Comparison of ENCODE assay signal across 10 cellular contexts in genomic region chr2:172438741-172439508, GRCh38. TPM values are rescaled to one million over a fixed set of nuclear protein-coding genes. Genes with fewer than 3 reads are reported as not detected.
DNase-seq lines count a peak whose midpoint lies in the region; ATAC-seq, FAIRE-seq and TF ChIP-seq lines count a peak whose summit lies in the region.
"Had no signal": no experiment of that assay in that cellular context is flagged by ENCODE, and none has a peak within 500 bp of the region (broad histone marks: within the 10 kb centered on the region; RNA-seq: fewer than 3 reads in every experiment).

No MANE protein-coding gene starts in this region.

- H3K4me1 Mint-ChIP-seq in CD4-positive, CD25-positive, alpha-beta regulatory T cell: peaks cover 28 to 52% (median 37%) of the 10 kb centered on the region in 4 donors

- no peaks in the 10 kb centered on the region for H3K27me3 ChIP-seq in CD4-positive, CD25-positive, alpha-beta regulatory T cell (ENCODE audit: control insufficient read depth, insufficient read depth, low read length)
- H3K27me3 ChIP-seq in mucosa of rectum (ENCODE audit: control insufficient read depth in 2 of 2, insufficient read depth in 2 of 2, low read length in 2 of 2): no peaks in the 10 kb centered on the region
- no peaks in the 10 kb centered on the region for H3K27me3 ChIP-seq in HAP-1 (ENCODE audit: low read depth)
- H3K27me3 ChIP-seq in testis: no peaks in the 10 kb centered on the region

- WGBS in testis, 2 donors: 74 to 75% methylated on average over 8 of the region's 8 CpGs

- H3K27ac ChIP-seq in CD4-positive, CD25-positive, alpha-beta regulatory T cell (ENCODE audit: insufficient read depth, low read length, poor library complexity, severe bottlenecking): peak overlapping the region; percentile 72
- H3K27ac ChIP-seq in mucosa of rectum (ENCODE audit: low read depth in 2 of 2, low read length in 2 of 2) (peak overlapping the region; percentile 66 to 86), testis (no peak overlapping the region)

- H3K9me3 ChIP-seq in CD4-positive, CD25-positive, alpha-beta regulatory T cell (ENCODE audit: control insufficient read depth in 2 of 2, low read length in 2 of 2): no peaks in the 10 kb centered on the region
- H3K9me3 ChIP-seq in mucosa of rectum (ENCODE audit: control insufficient read depth in 2 of 2, low read length in 2 of 2) (no peaks in the 10 kb centered on the region), HAP-1 (no peaks in the 10 kb centered on the region), testis (no peaks in the 10 kb centered on the region)

- H3K36me3 ChIP-seq in CD4-positive, CD25-positive, alpha-beta regulatory T cell (ENCODE audit: control insufficient read depth, insufficient read depth, low read length): no peaks in the 10 kb centered on the region
- H3K36me3 ChIP-seq in mucosa of rectum (ENCODE audit: control insufficient read depth in 2 of 2, insufficient read depth in 2 of 2, low read length in 2 of 2) (no peaks in the 10 kb centered on the region), HAP-1 (replicated peaks) (no peaks in the 10 kb centered on the region), testis (ENCODE audit: low read depth, missing control alignments) (no peaks in the 10 kb centered on the region)

- intact Hi-C loops in testis (cut with DNase I; ENCODE audit: low total_unique reads): no loop called here

- H3K4me1 ChIP-seq in CD4-positive, CD25-positive, alpha-beta regulatory T cell (ENCODE audit: control insufficient read depth, insufficient read depth, low read length, poor library complexity, severe bottlenecking): peaks cover 91% of the 10 kb centered on the region
- peaks cover 75 to 77% of the 10 kb centered on the region in 2 donors for H3K4me1 ChIP-seq in mucosa of rectum (ENCODE audit: control insufficient read depth in 2 of 2, insufficient read depth in 2 of 2, low read length in 2 of 2)
- H3K4me1 ChIP-seq in HAP-1: peaks cover 30% of the 10 kb centered on the region
- peaks cover 8% of the 10 kb centered on the region for H3K4me1 ChIP-seq in testis

- peak overlapping the region in 1 of 3 donors; percentile 90 for H3K27ac Mint-ChIP-seq in CD4-positive, CD25-positive, alpha-beta regulatory T cell

- no peak for ATAC-seq in CD4-positive, CD25-positive, alpha-beta regulatory T cell (ENCODE audit: low read depth in 2 of 2)
- no peak for ATAC-seq in HG02973 (IDR thresholded peaks at IDR 0.05; ENCODE audit: unreplicated experiment)

- H3K9me3 Mint-ChIP-seq in CD4-positive, CD25-positive, alpha-beta regulatory T cell: no peaks in the 10 kb centered on the region

- in situ Hi-C loops in HAP-1 (cut with MboI; ENCODE audit: low sequenced_read_pairs): no loop called here

- TF ChIP-seq POLR2A in GM12891 (IDR thresholded peaks at IDR 0.05; ENCODE audit: low read depth, low read length) (no peak), testis (IDR thresholded peaks at IDR 0.05) (no peak)

- peaks cover 6% of the 10 kb centered on the region for H3K36me3 Mint-ChIP-seq in CD4-positive, CD25-positive, alpha-beta regulatory T cell

- no peak for DNase-seq in CD4-positive, CD25-positive, alpha-beta regulatory T cell
- DNase-seq in LHCN-M2 (ENCODE audit: low read depth) (peak; percentile 79), choroid plexus epithelial cell (ENCODE audit: low read depth) (peak; percentile 69), HAP-1 (ENCODE audit: low spot score in 2 of 2) (no peak), GM12891 (ENCODE audit: insufficient read length, low spot score) (no peak), testis (no peak)
- DNase-seq: caudate nucleus had no signal

- no peaks in the 10 kb centered on the region for H3K27me3 Mint-ChIP-seq in CD4-positive, CD25-positive, alpha-beta regulatory T cell

- no peak for FAIRE-seq in GM12891 (lab: Jason Lieb, UNC)

- H3K4me3 ChIP-seq in CD4-positive, CD25-positive, alpha-beta regulatory T cell (ENCODE audit: low read depth, low read length): peak overlapping the region; percentile 83
- no peak overlapping the region for H3K4me3 ChIP-seq in choroid plexus epithelial cell (ENCODE audit: low read depth, low read length)
- H3K4me3 ChIP-seq in mucosa of rectum (ENCODE audit: low read length in 2 of 2): peak overlapping the region in 1 of 2 donors; percentile 2
- H3K4me3 ChIP-seq in HAP-1: no peak overlapping the region
- H3K4me3 ChIP-seq in testis: no peak overlapping the region
- H3K4me3 ChIP-seq: lung had no signal

- peak overlapping the region in 1 of 2 donors; percentile 8 for H3K9ac ChIP-seq in mucosa of rectum (ENCODE audit: low read depth in 1 of 2, low read length in 2 of 2)

- peak overlapping the region; percentile 31 to 70 (median 52) for H3K4me3 Mint-ChIP-seq in CD4-positive, CD25-positive, alpha-beta regulatory T cell

- TF ChIP-seq CTCF in choroid plexus epithelial cell (conservative IDR thresholded peaks at IDR 0.05; ENCODE audit: low read depth, low read length): no peak
- TF ChIP-seq CTCF in testis (IDR thresholded peaks at IDR 0.05): no peak

TF ChIP-seq in GM12891, 5 proteins besides CTCF, POLR2A, EP300 and RAD21:
- TF ChIP-seq TAF1 (IDR thresholded peaks at IDR 0.05; ENCODE audit: low read depth, low read length): no peak
- no peak for TF ChIP-seq POU2F2 (IDR thresholded peaks at IDR 0.05; ENCODE audit: low read depth, low read length)
- no peak for TF ChIP-seq PAX5 (IDR thresholded peaks at IDR 0.05; ENCODE audit: insufficient read depth, low read length, severe bottlenecking)
- TF ChIP-seq POLR2AphosphoS5 (IDR thresholded peaks at IDR 0.05; ENCODE audit: low read depth, low read length): no peak
- no peak for TF ChIP-seq SPI1 (IDR thresholded peaks at IDR 0.05; ENCODE audit: low read depth, low read length)

RNA-seq across cellular contexts. Expression of gene ITGA6, which starts 11.5 kb away (rescaled TPM):
- 68.5 TPM for total RNA-seq in CD4-positive, CD25-positive, alpha-beta regulatory T cell
- polyA plus RNA-seq in CD4-positive, CD25-positive, alpha-beta regulatory T cell: 10 to 100 TPM; 39.2 to 59.4 (median 45.8) TPM
- total RNA-seq in LHCN-M2 (2014; rRNA removed): 67.5 and 98.8 TPM in 2 replicates
- polyA plus RNA-seq in LHCN-M2 (2012): 19.6 TPM
- polyA plus RNA-seq in GM12891 (2012; ENCODE audit: low read depth, missing spikeins): 0.30 TPM
- 100 to 1,000 TPM; 166 to 232 TPM for total RNA-seq in testis
- polyA plus RNA-seq in testis (ENCODE audit: insufficient read depth, low read depth, low replicate concordance): 57.5 TPM

Comparison
In these comparisons a context has a peak if more than half of its experiments do, and no peak if none do; other contexts are left out.
1. DNase-seq: peak in LHCN-M2 (single experiment) and choroid plexus epithelial cell (single experiment); none in CD4-positive, CD25-positive, alpha-beta regulatory T cell (0 of 3), HAP-1 (0 of 2), GM12891 (single experiment) and testis (single experiment).
2. H3K27ac ChIP-seq: peak in CD4-positive, CD25-positive, alpha-beta regulatory T cell (single experiment) and mucosa of rectum (2 of 2); none in testis (0 of 2).